9 cellular contexts compared by ENCODE assay signal in genomic region chr11:93807980-93808379, GRCh38. TPM values are rescaled to one million over a fixed set of nuclear protein-coding genes. Genes with fewer than 3 reads are reported as not detected.
"Had no signal": no experiment of that assay in that cellular context is flagged by ENCODE, and none has a peak within 500 bp of the region (broad histone marks: within the 10 kb centered on the region; RNA-seq: fewer than 3 reads in every experiment).

No MANE protein-coding gene starts in this region.

- H3K4me3 ChIP-seq: GM23338 had no signal

- H3K4me3 Mint-ChIP-seq: GM23338, H9, HFFc6, IgD-negative memory B cell had no signal

- ATAC-seq: GM23338 had no signal

- FAIRE-seq: H1, H54, HTR-8/SVneo had no signal

- H2AFZ ChIP-seq: GM23338 had no signal

- H3K4me1 Mint-ChIP-seq: GM23338, H9, IgD-negative memory B cell had no signal

- DNase-seq: H9, HCEC 1CT, HFFc6 had no signal

- H3K9me3 Mint-ChIP-seq: GM23338, H9, HFFc6, IgD-negative memory B cell had no signal

- H3K4me2 ChIP-seq: GM23338 had no signal

- H3K27ac Mint-ChIP-seq: GM23338, HFFc6, IgD-negative memory B cell had no signal

- H3K27me3 Mint-ChIP-seq: IgD-negative memory B cell had no signal

RNA-seq across cellular contexts. Expression of gene VSTM5, which starts 42.4 kb away (rescaled TPM):
- total RNA-seq: H9, HT-29 had no signal
